ENCODE assay signal across 17 cellular contexts in the genomic region with DNA sequence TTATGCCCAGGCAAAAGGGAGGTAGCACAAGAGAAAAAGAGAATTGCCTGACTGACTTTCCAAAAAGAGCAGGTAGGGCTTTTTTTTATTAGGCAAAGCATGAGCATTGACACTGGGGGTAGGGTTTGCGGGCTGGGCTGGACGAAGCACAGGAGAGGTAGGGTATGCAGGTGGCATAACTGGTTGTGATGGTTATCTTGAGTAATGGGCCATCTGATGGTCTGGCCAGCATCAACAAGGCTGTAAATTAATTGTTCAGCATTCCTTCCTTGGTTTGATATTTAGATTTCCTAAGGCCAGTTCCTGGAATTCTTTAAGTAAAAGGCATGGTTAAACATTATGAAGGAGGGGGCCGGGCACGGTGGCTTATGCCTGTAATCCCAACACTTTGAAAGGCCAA. TPM values are rescaled to one million over a fixed set of nuclear protein-coding genes. Genes with fewer than 3 reads are reported as not detected.
DNase-seq lines count a peak whose midpoint lies in the region; ATAC-seq, FAIRE-seq and TF ChIP-seq lines count a peak whose summit lies in the region.
"Had no signal": no experiment of that assay in that cellular context is flagged by ENCODE, and none has a peak within 500 bp of the region (broad histone marks: within the 10 kb centered on the region; RNA-seq: fewer than 3 reads in every experiment).

No MANE protein-coding gene starts in this region.

- H3K36me3 Mint-ChIP-seq in osteocyte (ENCODE audit: unreplicated experiment), result no peaks in the 10 kb centered on the region
- no peaks in the 10 kb centered on the region for H3K36me3 Mint-ChIP-seq in activated naive CD8-positive, alpha-beta T cell treated with anti-CD3 and anti-CD28 coated beads for 36 hours
- H3K36me3 Mint-ChIP-seq: CD14-positive monocyte had no signal

- TF ChIP-seq POLR2A in endothelial cell of umbilical vein (IDR thresholded peaks at IDR 0.05; ENCODE audit: low read depth, low read length) (no peak), esophagus squamous epithelium (IDR thresholded peaks at IDR 0.05) (no peak)

- 83 to 92% methylated on average over 4 of the region's 4 CpGs for WGBS in esophagus squamous epithelium, 2 donors

- no peak overlapping the region for H3K4me3 Mint-ChIP-seq in osteocyte (ENCODE audit: unreplicated experiment)
- no peak overlapping the region for H3K4me3 Mint-ChIP-seq in activated naive CD8-positive, alpha-beta T cell treated with anti-CD3 and anti-CD28 coated beads for 36 hours
- H3K4me3 Mint-ChIP-seq: CD14-positive monocyte had no signal

- H4K20me1 ChIP-seq in endothelial cell of umbilical vein (replicated peaks; ENCODE audit: control insufficient read depth, extremely low read depth, insufficient read depth, low read length), result no peaks in the 10 kb centered on the region

- CTCF ChIA-PET in Panc1 (lab: Charles Lee), result no interaction called here
- CTCF ChIA-PET in endothelial cell of umbilical vein (lab: Charles Lee), result interaction anchor here (1.1 to 5.3 kb wide), 3 partner anchors 8 to 420 kb away, joined by 3 to 30 read pairs (median 9); no protein-coding TSS in a partner anchor

- no peak overlapping the region for H3K4me3 ChIP-seq in Panc1 (ENCODE audit: low read depth in 2 of 2, low read length in 2 of 2)
- no peak overlapping the region for H3K4me3 ChIP-seq in endothelial cell of umbilical vein (replicated peaks in 1 of 3; ENCODE audit: insufficient read depth in 1 of 3, low read depth in 1 of 3, low read length in 3 of 3)
- no peak overlapping the region for H3K4me3 ChIP-seq in tibial artery
- H3K4me3 ChIP-seq in esophagus squamous epithelium, result no peak overlapping the region
- H3K4me3 ChIP-seq: GM23248, SJCRH30 had no signal

- H3K27ac ChIP-seq in Panc1 (ENCODE audit: low read length), result peak overlapping the region; percentile 26; the same call in 1 of the 2 replicates
- H3K27ac ChIP-seq in endothelial cell of umbilical vein (ENCODE audit: insufficient read depth, low read depth, low read length), result no peak overlapping the region
- peak overlapping the region; percentile 72 to 73 for H3K27ac ChIP-seq in tibial artery
- H3K27ac ChIP-seq in esophagus squamous epithelium, result no peak overlapping the region
- H3K27ac ChIP-seq: GM23248, SJCRH30 had no signal

- BruUV-seq in Panc1 (replicated peaks; lab: Mats Ljungman, UMichigan) (no TSS peak), endothelial cell of umbilical vein (replicated peaks; lab: Mats Ljungman, UMichigan) (no TSS peak)

- peaks cover 64% of the 10 kb centered on the region for H3K4me1 Mint-ChIP-seq in osteocyte (ENCODE audit: unreplicated experiment)
- H3K4me1 Mint-ChIP-seq in activated naive CD8-positive, alpha-beta T cell treated with anti-CD3 and anti-CD28 coated beads for 36 hours, result no peaks in the 10 kb centered on the region
- H3K4me1 Mint-ChIP-seq: CD14-positive monocyte had no signal

- ATAC-seq in Panc1, result no peak

- TF ChIP-seq CTCF in Panc1 (IDR thresholded peaks at IDR 0.05), result no peak
- TF ChIP-seq CTCF in endothelial cell of umbilical vein (IDR thresholded peaks at IDR 0.05; ENCODE audit: extremely low read depth in 1 of 2, insufficient read depth in 1 of 2, low read depth in 1 of 2, low read length in 2 of 2), result no peak
- TF ChIP-seq CTCF in osteocyte (IDR thresholded peaks at IDR 0.05), result no peak
- TF ChIP-seq CTCF in tibial artery (IDR thresholded peaks at IDR 0.05), result no peak
- no peak for TF ChIP-seq CTCF in esophagus squamous epithelium (IDR thresholded peaks at IDR 0.05)

- no peak overlapping the region for H3K4me2 ChIP-seq in endothelial cell of umbilical vein (ENCODE audit: insufficient read depth, low read length)

- POLR2A ChIA-PET in Panc1 (lab: Charles Lee) (interaction anchor here (0.6 kb wide), 1 partner anchor 13 kb away, joined by 3 read pairs; no protein-coding TSS in a partner anchor), endothelial cell of umbilical vein (lab: Charles Lee) (no interaction called here)

- dilution Hi-C loops in endothelial cell of umbilical vein (cut with MboI; ENCODE audit: extremely low pct_ligation_motif_present, low sequenced_read_pairs), result no loop called here

- H3K27me3 ChIP-seq in Panc1 (ENCODE audit: control insufficient read depth, insufficient read depth, low read length), result no peaks in the 10 kb centered on the region
- no peaks in the 10 kb centered on the region for H3K27me3 ChIP-seq in endothelial cell of umbilical vein (ENCODE audit: control insufficient read depth in 2 of 2, insufficient read depth in 2 of 2, low read length in 2 of 2)
- no peaks in the 10 kb centered on the region for H3K27me3 ChIP-seq in tibial artery
- H3K27me3 ChIP-seq in esophagus squamous epithelium, result no peaks in the 10 kb centered on the region
- H3K27me3 ChIP-seq: SJCRH30 had no signal

- H3K79me2 ChIP-seq in endothelial cell of umbilical vein (ENCODE audit: control insufficient read depth, insufficient read depth, low read length), result no peaks in the 10 kb centered on the region

- H3K9me3 ChIP-seq in Panc1 (ENCODE audit: control insufficient read depth, insufficient read depth, low read depth, low read length) (no peaks in the 10 kb centered on the region), endothelial cell of umbilical vein (replicated peaks; ENCODE audit: control insufficient read depth, insufficient read depth, low read length) (no peaks in the 10 kb centered on the region), tibial artery (no peaks in the 10 kb centered on the region), esophagus squamous epithelium (no peaks in the 10 kb centered on the region)
- H3K9me3 ChIP-seq: SJCRH30 had no signal

- no peaks in the 10 kb centered on the region for H3K9me3 Mint-ChIP-seq in osteocyte (ENCODE audit: unreplicated experiment)
- H3K9me3 Mint-ChIP-seq in activated naive CD8-positive, alpha-beta T cell treated with anti-CD3 and anti-CD28 coated beads for 36 hours, result no peaks in the 10 kb centered on the region

- no peaks in the 10 kb centered on the region for H3K9me1 ChIP-seq in endothelial cell of umbilical vein (replicated peaks; ENCODE audit: control insufficient read depth, extremely low read depth, insufficient read depth, low read length)

- no peak overlapping the region for H2AFZ ChIP-seq in endothelial cell of umbilical vein (ENCODE audit: low read depth, low read length)
- H2AFZ ChIP-seq: GM23248 had no signal

- H3K4me1 ChIP-seq in Panc1 (ENCODE audit: control insufficient read depth, insufficient read depth, low read length) (0 out of 2 replicates have a peak, but pooled peaks cover 3% of the 10 kb centered on the region), endothelial cell of umbilical vein (ENCODE audit: control insufficient read depth, extremely low read depth, insufficient read depth, low read length) (no peaks in the 10 kb centered on the region), tibial artery (peaks cover 0 to 72% (median 31%) of the 10 kb centered on the region in 4 donors), esophagus squamous epithelium (peaks cover 0 to 29% (median 7%) of the 10 kb centered on the region in 3 donors)
- H3K4me1 ChIP-seq: SJCRH30 had no signal

- intact Hi-C loops in Panc1 (cut with micrococcal nuclease; ENCODE audit: unreplicated experiment) (no loop called here), endothelial cell of umbilical vein (cut with micrococcal nuclease) (no loop called here), tibial artery (cut with DNase I; ENCODE audit: low total_unique reads) (no loop called here), esophagus squamous epithelium (cut with DNase I) (no loop called here)

- in situ Hi-C loops in Panc1 (cut with HindIII; ENCODE audit: low pct_unique_long_range_greater_than_20kb, low sequenced_read_pairs), result no loop called here

- no peak for DNase-seq in Panc1 (ENCODE audit: low read depth, low spot score)
- peak; percentile 33 for DNase-seq in endothelial cell of umbilical vein (ENCODE audit: low read depth, low spot score)
- DNase-seq in osteocyte (ENCODE audit: extremely low spot score, unreplicated experiment), result no peak
- DNase-seq in tibial artery, result no peak
- DNase-seq in activated naive CD8-positive, alpha-beta T cell treated with anti-CD3 and anti-CD28 coated beads for 36 hours, result no peak
- no peak for DNase-seq in iPS-NIHi11 (ENCODE audit: low spot score)
- no peak for DNase-seq in GDM1 (lab: John Stamatoyannopoulos, UW)
- no peak for DNase-seq in esophagus squamous epithelium (lab: John Stamatoyannopoulos, UW)
- DNase-seq: ACHN, AML-193, COR-L47, GM23248, KG1, NCI-H1436, NCI-H510A, SJCRH30 had no signal

- FAIRE-seq in endothelial cell of umbilical vein (lab: Jason Lieb, UNC), result no peak

- no peaks in the 10 kb centered on the region for H3K27me3 Mint-ChIP-seq in osteocyte (ENCODE audit: unreplicated experiment)
- H3K27me3 Mint-ChIP-seq in activated naive CD8-positive, alpha-beta T cell treated with anti-CD3 and anti-CD28 coated beads for 36 hours, result peaks cover 18% of the 10 kb centered on the region

- H3K27ac Mint-ChIP-seq in osteocyte (ENCODE audit: unreplicated experiment), result peak overlapping the region; percentile 71
- no peak overlapping the region for H3K27ac Mint-ChIP-seq in activated naive CD8-positive, alpha-beta T cell treated with anti-CD3 and anti-CD28 coated beads for 36 hours
- H3K27ac Mint-ChIP-seq: CD14-positive monocyte had no signal

- no peak overlapping the region for H3K9ac ChIP-seq in endothelial cell of umbilical vein (replicated peaks; ENCODE audit: extremely low read depth, insufficient read depth, low read length)
- H3K9ac ChIP-seq: GM23248 had no signal

- no peaks in the 10 kb centered on the region for H3K36me3 ChIP-seq in Panc1 (ENCODE audit: control insufficient read depth, insufficient read depth, low read length)
- H3K36me3 ChIP-seq in endothelial cell of umbilical vein (ENCODE audit: control insufficient read depth in 2 of 2, extremely low read depth in 1 of 2, insufficient read depth in 2 of 2, low read length in 2 of 2), result no peaks in the 10 kb centered on the region
- H3K36me3 ChIP-seq in tibial artery, result no peaks in the 10 kb centered on the region
- H3K36me3 ChIP-seq in esophagus squamous epithelium, result no peaks in the 10 kb centered on the region
- H3K36me3 ChIP-seq: SJCRH30 had no signal

RNA-seq across cellular contexts. Expression of a gene that starts 13.9 kb away (rescaled TPM):
- total RNA-seq in Panc1 (2021; ENCODE audit: unreplicated experiment) (6.9 TPM), endothelial cell of umbilical vein (3.7 and 5.2 TPM in 2 replicates), osteocyte (12.6 and 13.8 TPM in 2 replicates), esophagus squamous epithelium (1 to 10 TPM in 2 of 4 donors, under 1 TPM in 2; 0.56 to 1.3 (median 1.00) TPM)
- 5.2 TPM for polyA plus RNA-seq in Panc1 (2012; ENCODE audit: insufficient read length)
- 2.5 and 3.1 TPM in 2 replicates for polyA plus RNA-seq in endothelial cell of umbilical vein
- 4.1 and 4.5 TPM in 2 replicates for polyA plus RNA-seq in endothelial cell of umbilical vein (2011; cell fraction: cytosol; rRNA removed)
- polyA plus RNA-seq in endothelial cell of umbilical vein (2011; cell fraction: nucleus; rRNA removed), result 4.0 and 4.6 TPM in 2 replicates
- 3.9 and 4.4 TPM in 2 replicates for polyA plus RNA-seq in endothelial cell of umbilical vein (2012)
- 2.9 and 3.3 TPM in 2 replicates for polyA minus RNA-seq in endothelial cell of umbilical vein
- polyA minus RNA-seq in endothelial cell of umbilical vein (2011; cell fraction: cytosol; rRNA and poly(A)+ RNA removed), result 1.4 TPM
- polyA minus RNA-seq in endothelial cell of umbilical vein (2011; cell fraction: nucleus; rRNA and poly(A)+ RNA removed), result 1.2 and 1.5 TPM in 2 replicates
- total RNA-seq in activated naive CD8-positive, alpha-beta T cell treated with anti-CD3 and anti-CD28 coated beads for 36 hours, result under 1 TPM; 0.18 to 0.64 TPM
- total RNA-seq: SJCRH30 had no signal
- polyA plus RNA-seq: CD14-positive monocyte had no signal

RNA-seq across cellular contexts. Expression of a gene that starts 24.7 kb away (rescaled TPM):
- total RNA-seq in Panc1 (2021; ENCODE audit: unreplicated experiment) (412 TPM), endothelial cell of umbilical vein (300 and 307 TPM in 2 replicates), osteocyte (676 and 684 TPM in 2 replicates), esophagus squamous epithelium (100 to 1,000 TPM; 242 to 616 (median 360) TPM)
- 381 TPM for polyA plus RNA-seq in Panc1 (2012; ENCODE audit: insufficient read length)
- 46.8 and 66.1 TPM in 2 replicates for polyA plus RNA-seq in endothelial cell of umbilical vein
- polyA plus RNA-seq in endothelial cell of umbilical vein (2011; cell fraction: cytosol; rRNA removed), result 172 and 181 TPM in 2 replicates
- 71.7 and 84.7 TPM in 2 replicates for polyA plus RNA-seq in endothelial cell of umbilical vein (2011; cell fraction: nucleus; rRNA removed)
- 369 and 386 TPM in 2 replicates for polyA plus RNA-seq in endothelial cell of umbilical vein (2012)
- polyA minus RNA-seq in endothelial cell of umbilical vein, result 13.6 and 16.7 TPM in 2 replicates
- polyA minus RNA-seq in endothelial cell of umbilical vein (2011; cell fraction: cytosol; rRNA and poly(A)+ RNA removed), result 32.0 TPM
- polyA minus RNA-seq in endothelial cell of umbilical vein (2011; cell fraction: nucleus; rRNA and poly(A)+ RNA removed), result 18.4 and 19.8 TPM in 2 replicates
- total RNA-seq in activated naive CD8-positive, alpha-beta T cell treated with anti-CD3 and anti-CD28 coated beads for 36 hours, result 10 to 100 TPM; 56.7 to 57.5 TPM

Comparison
In these comparisons a context has a peak if more than half of its experiments do, and no peak if none do; other contexts are left out.
1. H3K27ac ChIP-seq: peak in Panc1 (single experiment) and tibial artery (2 of 2); none in endothelial cell of umbilical vein (single experiment) and esophagus squamous epithelium (0 of 4).